Comparison of ENCODE assay signal across 24 cellular contexts in the genomic region with DNA sequence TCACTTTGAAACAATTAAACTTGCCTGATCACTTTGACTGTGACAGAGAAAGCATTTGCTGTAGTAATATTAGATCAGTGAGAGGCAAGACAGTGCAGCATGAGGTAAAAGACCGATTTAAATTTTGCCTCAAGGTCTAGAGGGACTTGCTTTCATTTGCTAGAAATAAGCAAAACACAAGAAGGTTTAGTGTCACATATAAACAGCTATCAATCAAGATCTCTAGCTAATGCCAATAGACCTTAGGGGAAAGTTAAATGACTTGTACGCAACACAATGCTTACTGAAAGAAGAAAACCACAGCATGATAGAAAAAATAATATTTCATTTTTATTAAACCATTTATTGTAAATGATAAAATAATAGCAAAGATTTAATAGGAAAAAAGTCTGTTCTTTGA.
"Had no signal": no experiment of that assay in that cellular context is flagged by ENCODE, and none has a peak within 500 bp of the region (broad histone marks: within the 10 kb centered on the region; RNA-seq: fewer than 3 reads in every experiment).

No MANE protein-coding gene starts in this region.

- DNase-seq: islet precursor cell; left ventricle myocardium inferior; mesendoderm; naive B cell; natural killer cell; nephron progenitor cell; occipital lobe; psoas muscle; right lobe of liver; stimulated activated CD4-positive, alpha-beta T cell treated with anti-CD3 and anti-CD28 coated beads, Interleukin-1b, Interleukin-23, amount 100 ng/mL, for 48 hours; stimulated activated CD4-positive, alpha-beta T cell treated with anti-CD3 and anti-CD28 coated beads, Interleukin-2, amount 100 ng/mL, for 48 hours; stimulated activated CD4-positive, alpha-beta T cell treated with anti-CD3 and anti-CD28 coated beads, Interleukin-4, amount 100 ng/mL, for 4 hours; stimulated activated CD8-positive, alpha-beta memory T cell treated with anti-CD3 and anti-CD28 coated beads, Interleukin-4, amount 100 ng/mL, for 48 hours; stimulated activated naive CD4-positive, alpha-beta T cell treated with Interleukin-2 at 50 U/mL for 16 hours; stimulated activated naive CD8-positive, alpha-beta T cell treated with anti-CD3 and anti-CD28 coated beads, Interleukin-15, amount 100 ng/mL, for 72 hours; substantia nigra; uterus had no signal

- H3K36me3 ChIP-seq: left ventricle myocardium inferior, neural progenitor cell, neutrophil, right lobe of liver, tibial nerve, uterus had no signal

- H3K27me3 ChIP-seq: neural progenitor cell, neutrophil, right lobe of liver, tibial nerve, uterus had no signal

- H3K9me3 ChIP-seq: left ventricle myocardium inferior, neutrophil, psoas muscle, right lobe of liver, tibial nerve, uterus had no signal

- H3K27ac ChIP-seq: left ventricle myocardium inferior, neural progenitor cell, neutrophil, parathyroid adenoma, psoas muscle, right lobe of liver, tibial nerve, uterus had no signal

- H3K4me2 ChIP-seq: neural progenitor cell, smooth muscle cell had no signal

- H3K79me2 ChIP-seq: parathyroid adenoma had no signal

- H3K4me1 ChIP-seq: neural progenitor cell, parathyroid adenoma, psoas muscle, right lobe of liver, tibial nerve, uterus had no signal

- H3K4me3 ChIP-seq: left ventricle myocardium inferior, lung, neural progenitor cell, psoas muscle, right lobe of liver, smooth muscle cell, tibial nerve, uterus had no signal

- H2AFZ ChIP-seq: neural progenitor cell, parathyroid adenoma had no signal

- ATAC-seq: natural killer cell; psoas muscle; right lobe of liver; stimulated activated memory B cell treated with anti-CD40 and anti-IgM and Interleukin-4, amounts not matched to agents 10 μg/mL and 1 μg/mL and 100 μg/mL, for 72 hours; stimulated activated naive CD8-positive, alpha-beta T cell treated with anti-CD3 and anti-CD28 coated beads, Interleukin-15, amount 100 ng/mL, for 72 hours had no signal

- H3K9ac ChIP-seq: neural progenitor cell, parathyroid adenoma had no signal
